ENCODE assay signal across 8 cellular contexts in the genomic region with DNA sequence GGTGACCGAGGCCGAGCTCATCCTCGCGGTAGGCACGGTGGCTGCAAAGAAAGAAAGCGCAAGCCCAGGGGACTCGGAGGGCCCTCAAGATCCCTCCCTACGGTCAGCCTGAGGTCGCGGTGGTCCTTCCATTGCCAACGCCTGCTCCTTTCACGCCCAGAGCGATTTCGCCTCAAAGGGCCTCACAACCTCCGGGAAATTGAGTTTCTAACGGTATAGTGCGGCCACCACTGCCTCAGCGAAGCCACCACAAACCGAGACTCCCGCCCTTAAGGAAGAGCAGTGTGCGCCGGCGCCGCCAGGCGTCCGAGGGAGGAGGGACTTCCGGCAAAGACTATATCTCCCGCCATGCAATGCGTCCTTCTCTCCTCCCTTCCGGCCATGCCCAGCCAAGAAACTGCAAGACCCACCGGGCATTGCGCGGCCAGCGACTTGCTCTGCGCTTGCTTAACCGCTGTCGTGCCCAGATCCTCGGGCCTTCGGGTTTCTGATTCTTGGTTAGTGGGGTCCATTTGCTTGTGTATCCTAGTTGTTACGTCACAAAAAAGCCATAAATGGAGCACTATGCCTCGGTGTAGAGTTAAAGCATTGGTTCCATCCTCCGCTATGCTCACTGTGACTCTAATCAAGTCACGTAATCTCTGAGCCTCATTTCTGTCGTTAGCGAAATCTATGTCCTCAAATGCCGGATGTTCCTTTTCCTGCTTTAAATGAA. TPM values are rescaled to one million over a fixed set of nuclear protein-coding genes. Genes with fewer than 3 reads are reported as not detected.
A peak's percentile ranks its signal among the peaks of the same experiment; 100 is the strongest.
DNase-seq lines count a peak whose midpoint lies in the region; ATAC-seq, FAIRE-seq and TF ChIP-seq lines count a peak whose summit lies in the region.

A gene with protein sequence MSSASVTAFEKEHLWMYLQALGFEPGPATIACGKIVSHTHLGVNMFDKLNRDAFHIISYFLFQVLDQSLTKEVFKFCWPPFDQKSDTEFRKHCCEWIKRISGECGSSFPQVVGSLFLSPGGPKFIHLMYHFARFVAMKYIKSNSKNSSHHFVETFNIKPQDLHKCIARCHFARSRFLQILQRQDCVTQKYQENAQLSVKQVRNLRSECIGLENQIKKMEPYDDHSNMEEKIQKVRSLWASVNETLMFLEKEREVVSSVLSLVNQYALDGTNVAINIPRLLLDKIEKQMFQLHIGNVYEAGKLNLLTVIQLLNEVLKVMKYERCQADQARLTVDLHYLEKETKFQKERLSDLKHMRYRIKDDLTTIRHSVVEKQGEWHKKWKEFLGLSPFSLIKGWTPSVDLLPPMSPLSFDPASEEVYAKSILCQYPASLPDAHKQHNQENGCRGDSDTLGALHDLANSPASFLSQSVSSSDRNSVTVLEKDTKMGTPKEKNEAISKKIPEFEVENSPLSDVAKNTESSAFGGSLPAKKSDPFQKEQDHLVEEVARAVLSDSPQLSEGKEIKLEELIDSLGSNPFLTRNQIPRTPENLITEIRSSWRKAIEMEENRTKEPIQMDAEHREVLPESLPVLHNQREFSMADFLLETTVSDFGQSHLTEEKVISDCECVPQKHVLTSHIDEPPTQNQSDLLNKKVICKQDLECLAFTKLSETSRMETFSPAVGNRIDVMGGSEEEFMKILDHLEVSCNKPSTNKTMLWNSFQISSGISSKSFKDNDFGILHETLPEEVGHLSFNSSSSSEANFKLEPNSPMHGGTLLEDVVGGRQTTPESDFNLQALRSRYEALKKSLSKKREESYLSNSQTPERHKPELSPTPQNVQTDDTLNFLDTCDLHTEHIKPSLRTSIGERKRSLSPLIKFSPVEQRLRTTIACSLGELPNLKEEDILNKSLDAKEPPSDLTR (minus strand): TSS at position 274 of the 715 bp plus-strand sequence. CDS start 253 bp downstream, at position 21.

- peak; percentile 20 for TF ChIP-seq CTCF in kidney epithelial cell (IDR thresholded peaks at IDR 0.05; ENCODE audit: insufficient read depth, low read length, poor library complexity, severe bottlenecking)

- H3K9me3 ChIP-seq in BLaER1 = no peaks in the 10 kb centered on the region

- H3K27ac ChIP-seq in BLaER1 (peak within 1 kb of the TSS; percentile 82), cingulate gyrus (ENCODE audit: low read depth, low read length) (peak within 1 kb of the TSS; percentile 89)

- H3K4me3 ChIP-seq in BLaER1 (peak within 1 kb of the TSS; percentile 86), kidney epithelial cell (ENCODE audit: low read depth, low read length) (peak within 1 kb of the TSS; percentile 71)

- ATAC-seq in HG03457 (IDR thresholded peaks at IDR 0.05; ENCODE audit: unreplicated experiment) = peak; percentile 99

- FAIRE-seq in GM19239 (lab: Jason Lieb, UNC) = peak; percentile 100

- peak within 1 kb of the TSS; percentile 89 for H3K4me2 ChIP-seq in BLaER1

- H3K27me3 ChIP-seq in BLaER1 (no peaks in the 10 kb centered on the region), kidney epithelial cell (ENCODE audit: control insufficient read depth, insufficient read depth, low read length) (no peaks in the 10 kb centered on the region)

- peaks cover 30% of the 10 kb centered on the region for H4K20me1 ChIP-seq in BLaER1

- DNase-seq in GM19239 (ENCODE audit: insufficient read length, low spot score) = peak; percentile 78
- peak; percentile 81 for DNase-seq in NCI-H524 treated with DMSO at 0.1 percent for 48 hours (lab: John Stamatoyannopoulos, UW)
- DNase-seq in activated CD4-positive, alpha-beta T cell treated with anti-CD3 and anti-CD28 coated beads for 4 hours = peak; percentile 91 to 93
- peak; percentile 94 for DNase-seq in kidney epithelial cell (ENCODE audit: low read depth)
- DNase-seq in stimulated activated CD4-positive, alpha-beta T cell treated with anti-CD3 and anti-CD28 coated beads, Interleukin-15, amount 100 ng/mL, for 48 hours (ENCODE audit: low read depth in 2 of 2) = peak; percentile 79 to 92

- H3K4me1 ChIP-seq in BLaER1 = peaks cover 33% of the 10 kb centered on the region

- H3K36me3 ChIP-seq in BLaER1 = peaks cover 33% of the 10 kb centered on the region
- no peaks in the 10 kb centered on the region for H3K36me3 ChIP-seq in kidney epithelial cell (ENCODE audit: control insufficient read depth, insufficient read depth, low read length)

- peak within 1 kb of the TSS; percentile 89 for H3K9ac ChIP-seq in BLaER1

RNA-seq across cellular contexts. Expression of the gene that starts here (rescaled TPM):
- 15.5 and 18.0 TPM in 2 replicates for total RNA-seq in kidney epithelial cell

Comparison
In these comparisons a context has a peak if more than half of its experiments do, and no peak if none do; other contexts are left out.
1. Peak in every context shown above with its lines: DNase-seq, ATAC-seq, H3K4me3 ChIP-seq and H3K27ac ChIP-seq.